In genomic region chr1:211726467-211726866, GRCh38 we compare ENCODE assay signal across 24 cellular contexts. TPM values are rescaled to one million over a fixed set of nuclear protein-coding genes. Genes with fewer than 3 reads are reported as not detected.
A peak's percentile ranks its signal among the peaks of the same experiment; 100 is the strongest.
DNase-seq lines count a peak whose midpoint lies in the region; ATAC-seq, FAIRE-seq and TF ChIP-seq lines count a peak whose summit lies in the region.
"Had no signal": no experiment of that assay in that cellular context is flagged by ENCODE, and none has a peak within 500 bp of the region (broad histone marks: within the 10 kb centered on the region; RNA-seq: fewer than 3 reads in every experiment).

No MANE protein-coding gene starts in this region.

- CTCF ChIA-PET in K562 (lab: Yijun Ruan, JAX; ENCODE audit: low intra/inter-chr PET ratio) = interaction anchor here (0.5 kb wide), 1 partner anchor 27 kb away, joined by 3 read pairs; no protein-coding TSS in a partner anchor

- TF ChIP-seq POLR2A in K562 (conservative IDR thresholded peaks at IDR 0.05) = no peak

- H3K79me2 ChIP-seq in K562 (ENCODE audit: control insufficient read depth, insufficient read depth, low read length) = no peaks in the 10 kb centered on the region
- H3K79me2 ChIP-seq in osteoblast (ENCODE audit: insufficient read depth, low read length) = no peaks in the 10 kb centered on the region

- peak; percentile 67 for DNase-seq in NCI-H2171 treated with DMSO at 0.1 percent for 48 hours (lab: John Stamatoyannopoulos, UW)
- DNase-seq in K562 (ENCODE audit: extremely low read depth in 1 of 4, low spot score in 3 of 4) = no peak
- DNase-seq in osteoblast (ENCODE audit: insufficient read length, low spot score, missing footprints) = no peak
- DNase-seq in NCI-H1092 treated with DMSO at 0.1 percent for 48 hours (lab: John Stamatoyannopoulos, UW) = no peak
- DNase-seq: CD8-positive, alpha-beta T cell; DMS153; DND-41; H9; NCI-H1105; NCI-H1436 treated with DMSO at 0.1 percent for 48 hours; NCI-H187 treated with DMSO at 0.1 percent for 48 hours; NCI-H446; NCI-H524 treated with DMSO at 0.1 percent for 48 hours; OCI-M1; T-helper 2 cell had no signal

- TF ChIP-seq RAD21 in Ishikawa (IDR thresholded peaks at IDR 0.05; ENCODE audit: low read depth) (no peak), K562 (CRISPR knock-in tag; conservative IDR thresholded peaks at IDR 0.05 in 1 of 2, IDR thresholded peaks at IDR 0.05 in 1 of 2) (no peak)

- H3K4me1 ChIP-seq in K562 (replicated peaks in 1 of 2; ENCODE audit: control insufficient read depth in 2 of 2, insufficient read depth in 2 of 2, low read length in 2 of 2) (peaks cover 15 to 27% of the 10 kb centered on the region in 2 experiments; a peak in 4 of 5 replicates), osteoblast (ENCODE audit: insufficient read depth, low read length) (no peaks in the 10 kb centered on the region)
- H3K4me1 ChIP-seq: SJSA1 had no signal

- no peak overlapping the region for H2AFZ ChIP-seq in K562 (ENCODE audit: low read depth, low read length)
- H2AFZ ChIP-seq in osteoblast (ENCODE audit: low read length) = peak overlapping the region; percentile 29

- H3K9me3 ChIP-seq in K562 (replicated peaks; ENCODE audit: control insufficient read depth, insufficient read depth, low read depth, low read length) = no peaks in the 10 kb centered on the region
- H3K9me3 ChIP-seq in osteoblast (ENCODE audit: low read depth, low read length) = no peaks in the 10 kb centered on the region
- H3K9me3 ChIP-seq: SJSA1 had no signal

- POLR2A ChIA-PET in K562 (lab: Yijun Ruan, JAX) = interaction anchor here (0.7 to 5.9 kb wide), 4 partner anchors 9 to 92 kb away, joined by 3 to 35 read pairs (median 5); no protein-coding TSS in a partner anchor

- H3K36me3 ChIP-seq in K562 (ENCODE audit: control insufficient read depth, insufficient read depth, low read length) (no peaks in the 10 kb centered on the region), osteoblast (ENCODE audit: insufficient read depth, low read length) (no peaks in the 10 kb centered on the region)
- H3K36me3 ChIP-seq: SJSA1 had no signal

- FAIRE-seq in K562 (lab: Jason Lieb, UNC) = no peak
- FAIRE-seq: GM18507, RCC 7860 had no signal

- no TSS peak for BruUV-seq in K562 (replicated peaks; lab: Mats Ljungman, UMichigan)

- TF ChIP-seq CTCF in K562 (IDR thresholded peaks at IDR 0.05 in 2 of 3, conservative IDR thresholded peaks at IDR 0.05 in 1 of 3; ENCODE audit: insufficient read depth in 2 of 3, low read depth in 1 of 3, low read length in 3 of 3) (no peak), osteoblast (IDR thresholded peaks at IDR 0.05; ENCODE audit: extremely low read depth, low read depth, low read length) (no peak)

- in situ Hi-C loops in K562 (cut with MboI) = no loop called here

- H3K9ac ChIP-seq in K562 (ENCODE audit: insufficient read depth in 1 of 2, low read depth in 2 of 2, low read length in 2 of 2) = no peak overlapping the region

- TF ChIP-seq EP300 in Ishikawa (IDR thresholded peaks at IDR 0.05; ENCODE audit: borderline replicate concordance) = no peak
- TF ChIP-seq EP300 in K562 (IDR thresholded peaks at IDR 0.05; ENCODE audit: low read length) = no peak

- no peak overlapping the region for H3K27ac ChIP-seq in K562 (ENCODE audit: extremely low read depth, low read depth, low read length)
- H3K27ac ChIP-seq in osteoblast (ENCODE audit: low read depth, low read length) = no peak overlapping the region
- H3K27ac ChIP-seq: C4-2B, SJSA1 had no signal

- no peaks in the 10 kb centered on the region for H3K9me1 ChIP-seq in K562 (ENCODE audit: control insufficient read depth, insufficient read depth, low read length)

- H4K20me1 ChIP-seq in K562 (replicated peaks; ENCODE audit: control insufficient read depth, insufficient read depth, low read length) = no peaks in the 10 kb centered on the region
- no peaks in the 10 kb centered on the region for H4K20me1 ChIP-seq in osteoblast (ENCODE audit: insufficient read depth, low read length)

- H3K27me3 ChIP-seq in K562 (ENCODE audit: control insufficient read depth in 2 of 2, insufficient read depth in 2 of 2, low read length in 2 of 2) (no peaks in the 10 kb centered on the region), osteoblast (ENCODE audit: insufficient read depth, low read length) (no peaks in the 10 kb centered on the region)
- H3K27me3 ChIP-seq: SJSA1 had no signal

- no peak for ATAC-seq in K562
- ATAC-seq in HG03354 (IDR thresholded peaks at IDR 0.05; ENCODE audit: poor library complexity, severe bottlenecking, unreplicated experiment) = no peak
- no peak for ATAC-seq in activated CD4-positive, CD25-positive, alpha-beta regulatory T cell treated with anti-CD3 and anti-CD28 coated beads, Interleukin-2, amount 50 U/mL, for 24 hours
- ATAC-seq: CD8-positive, alpha-beta T cell; Right ventricle myocardium inferior had no signal

- H3K4me2 ChIP-seq in K562 (ENCODE audit: insufficient read depth, low read length) (no peak overlapping the region), osteoblast (ENCODE audit: insufficient read depth, low read length) (no peak overlapping the region)

- intact Hi-C loops in K562 (cut with micrococcal nuclease) = no loop called here

- WGBS in K562 (ENCODE audit: insufficient coverage, low coverage, missing lambda C conversion rate) = 23% methylated on average over 3 of the region's 3 CpGs

- H3K4me3 ChIP-seq in K562 (no peak overlapping the region), osteoblast (ENCODE audit: insufficient read depth, low read length) (no peak overlapping the region)
- H3K4me3 ChIP-seq: SJSA1 had no signal

TF ChIP-seq in Ishikawa, 13 proteins besides CTCF, POLR2A, EP300 and RAD21 (continues in another document):
- TF ChIP-seq USF1 (IDR thresholded peaks at IDR 0.05) (0 out of 2 replicates have a peak, but pooled peaks have one; percentile 34), YY1 (IDR thresholded peaks at IDR 0.05; ENCODE audit: low read depth) (no peak), TCF12 (IDR thresholded peaks at IDR 0.05; ENCODE audit: low read depth) (no peak), FOXM1 (IDR thresholded peaks at IDR 0.05; ENCODE audit: borderline replicate concordance, low read depth) (no peak)

TF ChIP-seq in K562, 482 proteins besides CTCF, POLR2A, EP300 and RAD21:
- no peak for TF ChIP-seq E2F6 (IDR thresholded peaks at IDR 0.05; ENCODE audit: borderline replicate concordance in 1 of 2, extremely low read depth in 1 of 2, insufficient read depth in 1 of 2, insufficient read length in 1 of 2, low read depth in 1 of 2, low read length in 1 of 2, poor library complexity in 1 of 2, severe bottlenecking in 1 of 2)
- TF ChIP-seq USF1 (CRISPR knock-in tag; IDR thresholded peaks at IDR 0.05) = peak; percentile 71
- no peak for TF ChIP-seq ZNF41 (CRISPR knock-in tag; conservative IDR thresholded peaks at IDR 0.05)
- TF ChIP-seq NCOA1 (IDR thresholded peaks at IDR 0.05; ENCODE audit: low read depth) = no peak
- TF ChIP-seq USF2 (CRISPR knock-in tag; IDR thresholded peaks at IDR 0.05) = peak; percentile 54
- TF ChIP-seq RAD51 (IDR thresholded peaks at IDR 0.05; ENCODE audit: borderline replicate concordance, low read depth) = peak; percentile 33; the same call in 1 of the 2 replicates
- no peak for TF ChIP-seq XRCC5 (IDR thresholded peaks at IDR 0.05; ENCODE audit: low read depth, low read length)
- TF ChIP-seq ZNF124 (CRISPR knock-in tag; IDR thresholded peaks at IDR 0.05) = no peak
- TF ChIP-seq POLR3A (IDR thresholded peaks at IDR 0.05; ENCODE audit: borderline replicate concordance, extremely low read depth, insufficient read depth, insufficient read length) = no peak

RNA-seq across cellular contexts. Expression of gene NEK2, which starts 51.0 kb away (rescaled TPM):
- total RNA-seq in K562 (2011; cell fraction: chromatin; rRNA removed; ENCODE audit: low replicate concordance) = 18.3 and 46.6 TPM in 2 replicates
- 15.0 and 17.2 TPM in 2 replicates for total RNA-seq in K562 (2011; cell fraction: nucleolus; rRNA removed)
- total RNA-seq in K562 (2011; cell fraction: nucleoplasm; rRNA removed) = 22.6 and 23.8 TPM in 2 replicates
- 54.4 and 65.8 TPM in 2 replicates for total RNA-seq in K562 (2014; rRNA removed)
- 74.7 and 85.7 TPM in 2 replicates for total RNA-seq in K562 (2014; rRNA removed; fragmentation: Illumina TruSeq; extraction: Trizol)
- 64.5 and 72.1 TPM in 2 replicates for total RNA-seq in K562 (2015; rRNA removed; fragmentation: Illumina TruSeq; extraction: Trizol)
- total RNA-seq in K562 (2021) = 45.6 and 52.8 TPM in 2 replicates
- polyA plus RNA-seq in K562 (2011; rRNA removed) = 53.3 and 69.7 TPM in 2 replicates
- 17.1 and 29.6 TPM in 2 replicates for polyA plus RNA-seq in K562 (2011; cell fraction: cytosol; rRNA removed)
- 24.2 and 25.4 TPM in 2 replicates for polyA plus RNA-seq in K562 (2011; cell fraction: nucleus; rRNA removed)
- polyA plus RNA-seq in K562 (2012) = 42.5 and 47.0 TPM in 2 replicates
- polyA plus RNA-seq in K562 (2014; fragmentation: Illumina TruSeq; extraction: Trizol) = 66.4 and 75.9 TPM in 2 replicates
- polyA plus RNA-seq in K562 (2014; fragmentation: Nextera tagmentation; extraction: Ambion mirVana) = 10 to 100 TPM; 30.0 to 38.6 TPM
- 48.6 and 66.4 TPM in 2 replicates for polyA plus RNA-seq in K562 (2014; rRNA removed)
- polyA minus RNA-seq in K562 (2011; rRNA and poly(A)+ RNA removed) = 122 and 124 TPM in 2 replicates
- polyA minus RNA-seq in K562 (2011; cell fraction: cytosol; rRNA and poly(A)+ RNA removed) = 30.9 and 39.3 TPM in 2 replicates
- 23.6 and 35.4 TPM in 2 replicates for polyA minus RNA-seq in K562 (2011; cell fraction: nucleus; rRNA and poly(A)+ RNA removed)
- 1.4 and 2.4 TPM in 2 replicates for total RNA-seq in osteoblast
- total RNA-seq: B cell had no signal
